Comparison of ENCODE assay signal across 8 cellular contexts in genomic region chr10:62384057-62384446, GRCh38. TPM values are rescaled to one million over a fixed set of nuclear protein-coding genes. Genes with fewer than 3 reads are reported as not detected.
A peak's percentile ranks its signal among the peaks of the same experiment; 100 is the strongest.
DNase-seq lines count a peak whose midpoint lies in the region; ATAC-seq and TF ChIP-seq lines count a peak whose summit lies in the region.

No MANE protein-coding gene starts in this region.

- peak in 3 of 4 donors; percentile 49 to 52 (median 51) for ATAC-seq in heart left ventricle
- ATAC-seq in right cardiac atrium = no peak
- ATAC-seq in upper lobe of right lung = peak; percentile 68
- no peak for ATAC-seq in HG02981 (IDR thresholded peaks at IDR 0.05; ENCODE audit: unreplicated experiment)
- no peak for ATAC-seq in GM19324 (IDR thresholded peaks at IDR 0.05; ENCODE audit: low FRiP score, unreplicated experiment)

- H3K4me1 ChIP-seq in heart left ventricle = peaks cover 0 to 18% (median 0%) of the 10 kb centered on the region in 12 donors
- H3K4me1 ChIP-seq in right cardiac atrium (ENCODE audit: control insufficient read depth, insufficient read depth, low read length) = no peaks in the 10 kb centered on the region
- H3K4me1 ChIP-seq in upper lobe of right lung = peaks cover 8% of the 10 kb centered on the region

- TF ChIP-seq CTCF in heart left ventricle (IDR thresholded peaks at IDR 0.05) = no peak
- TF ChIP-seq CTCF in upper lobe of right lung (IDR thresholded peaks at IDR 0.05) = no peak

- TF ChIP-seq POLR2A in heart left ventricle (IDR thresholded peaks at IDR 0.05) = no peak

- DNase-seq in heart left ventricle (no peak), right cardiac atrium (no peak), foreskin melanocyte (peak; percentile 68), upper lobe of right lung (no peak), NCI-H146 treated with DMSO at 0.1 percent for 48 hours (lab: John Stamatoyannopoulos, UW; ENCODE audit: unreplicated experiment) (no peak)
- peak; percentile 44 for DNase-seq in activated CD4-positive, CD25-positive, alpha-beta regulatory T cell treated with anti-CD3 and anti-CD28 coated beads, Interleukin-2, amount 50 U/mL, for 16 hours (ENCODE audit: low read depth, low spot score)

- H3K27ac ChIP-seq in heart left ventricle (peak overlapping the region in 2 of 12 donors; percentile 35 to 36), right cardiac atrium (ENCODE audit: low read length) (no peak overlapping the region), upper lobe of right lung (peak overlapping the region; percentile 20)

- WGBS in heart left ventricle, 4 donors = 80 to 90% (median 83%) methylated on average over 5 of the region's 5 CpGs
- 87% methylated on average over 5 of the region's 5 CpGs for WGBS in right cardiac atrium

- intact Hi-C loops in heart left ventricle (cut with DNase I) (no loop called here), right cardiac atrium (cut with DNase I) (no loop called here), upper lobe of right lung (cut with DNase I) (no loop called here)

- H3K36me3 ChIP-seq in heart left ventricle (no peaks in the 10 kb centered on the region), upper lobe of right lung (no peaks in the 10 kb centered on the region)

- H3K4me3 ChIP-seq in heart left ventricle (no peak overlapping the region), right cardiac atrium (ENCODE audit: low read length) (no peak overlapping the region), upper lobe of right lung (no peak overlapping the region)

- H3K9me3 ChIP-seq in heart left ventricle (no peaks in the 10 kb centered on the region), right cardiac atrium (ENCODE audit: control insufficient read depth, low read length) (no peaks in the 10 kb centered on the region), upper lobe of right lung (no peaks in the 10 kb centered on the region)

- H3K27me3 ChIP-seq in heart left ventricle (no peaks in the 10 kb centered on the region), right cardiac atrium (ENCODE audit: control insufficient read depth, insufficient read depth) (no peaks in the 10 kb centered on the region), upper lobe of right lung (no peaks in the 10 kb centered on the region)

RNA-seq across cellular contexts. Expression of gene ZNF365, which starts 9.9 kb away (rescaled TPM):
- total RNA-seq in heart left ventricle (under 1 TPM in 7 of 9 donors, not detected in 2; 0.16 to 0.63 (median 0.35) TPM), right cardiac atrium (1 to 10 TPM; 1.7 to 4.1 (median 3.4) TPM), upper lobe of right lung (1.3 TPM)
- polyA plus RNA-seq in heart left ventricle (under 1 TPM in 1 of 2 donors, not detected in 1; 0.08 TPM), right cardiac atrium (0.86 TPM)

Comparison
In these comparisons a context has a peak if more than half of its experiments do, and no peak if none do; other contexts are left out.
1. ATAC-seq: peak in heart left ventricle (3 of 4) and upper lobe of right lung (single experiment); none in right cardiac atrium (0 of 2), HG02981 (single experiment) and GM19324 (single experiment).
2. DNase-seq: peak in activated CD4-positive, CD25-positive, alpha-beta regulatory T cell treated with anti-CD3 and anti-CD28 coated beads, Interleukin-2, amount 50 U/mL, for 16 hours (single experiment) and foreskin melanocyte (single experiment); none in heart left ventricle (0 of 5), right cardiac atrium (0 of 3), upper lobe of right lung (single experiment) and NCI-H146 treated with DMSO at 0.1 percent for 48 hours (single experiment).